In the genomic region with DNA sequence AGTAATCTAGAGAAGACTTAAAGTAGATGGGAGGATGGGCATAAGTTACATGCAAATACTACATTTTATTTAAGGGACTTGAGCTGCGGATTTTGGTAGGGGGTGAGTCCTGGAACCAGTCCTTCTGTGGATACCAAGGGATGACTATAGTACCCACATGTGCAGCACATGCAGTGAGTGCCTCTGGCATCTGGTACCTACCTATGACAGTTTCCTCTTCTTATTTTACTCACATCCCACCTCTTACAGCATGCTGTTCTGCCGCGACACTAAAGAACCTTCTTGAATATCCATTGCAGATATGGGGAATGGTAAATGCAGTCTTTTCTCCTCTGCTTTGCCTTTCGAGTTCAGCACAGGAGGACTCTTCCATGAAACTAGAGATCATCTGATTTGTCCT, we compare ENCODE assay signal across 1 cellular context.
TF ChIP-seq lines count a peak whose summit lies in the region.

No MANE protein-coding gene starts in this region.

TF ChIP-seq in SK-N-SH treated with all-trans-retinoic acid at 6 μM for 48 hours, 23 proteins besides CTCF, POLR2A, EP300 and RAD21 (continued from another document):
- TF ChIP-seq, protein P1, sequence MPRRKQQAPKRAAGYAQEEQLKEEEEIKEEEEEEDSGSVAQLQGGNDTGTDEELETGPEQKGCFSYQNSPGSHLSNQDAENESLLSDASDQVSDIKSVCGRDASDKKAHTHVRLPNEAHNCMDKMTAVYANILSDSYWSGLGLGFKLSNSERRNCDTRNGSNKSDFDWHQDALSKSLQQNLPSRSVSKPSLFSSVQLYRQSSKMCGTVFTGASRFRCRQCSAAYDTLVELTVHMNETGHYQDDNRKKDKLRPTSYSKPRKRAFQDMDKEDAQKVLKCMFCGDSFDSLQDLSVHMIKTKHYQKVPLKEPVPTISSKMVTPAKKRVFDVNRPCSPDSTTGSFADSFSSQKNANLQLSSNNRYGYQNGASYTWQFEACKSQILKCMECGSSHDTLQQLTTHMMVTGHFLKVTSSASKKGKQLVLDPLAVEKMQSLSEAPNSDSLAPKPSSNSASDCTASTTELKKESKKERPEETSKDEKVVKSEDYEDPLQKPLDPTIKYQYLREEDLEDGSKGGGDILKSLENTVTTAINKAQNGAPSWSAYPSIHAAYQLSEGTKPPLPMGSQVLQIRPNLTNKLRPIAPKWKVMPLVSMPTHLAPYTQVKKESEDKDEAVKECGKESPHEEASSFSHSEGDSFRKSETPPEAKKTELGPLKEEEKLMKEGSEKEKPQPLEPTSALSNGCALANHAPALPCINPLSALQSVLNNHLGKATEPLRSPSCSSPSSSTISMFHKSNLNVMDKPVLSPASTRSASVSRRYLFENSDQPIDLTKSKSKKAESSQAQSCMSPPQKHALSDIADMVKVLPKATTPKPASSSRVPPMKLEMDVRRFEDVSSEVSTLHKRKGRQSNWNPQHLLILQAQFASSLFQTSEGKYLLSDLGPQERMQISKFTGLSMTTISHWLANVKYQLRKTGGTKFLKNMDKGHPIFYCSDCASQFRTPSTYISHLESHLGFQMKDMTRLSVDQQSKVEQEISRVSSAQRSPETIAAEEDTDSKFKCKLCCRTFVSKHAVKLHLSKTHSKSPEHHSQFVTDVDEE (CRISPR knock-in tag; IDR thresholded peaks at IDR 0.05), result no peak
